ENCODE assay signal across 18 cellular contexts in genomic region chr6:148523551-148523950, GRCh38.
DNase-seq lines count a peak whose midpoint lies in the region; ATAC-seq, FAIRE-seq and TF ChIP-seq lines count a peak whose summit lies in the region.
"Had no signal": no experiment of that assay in that cellular context is flagged by ENCODE, and none has a peak within 500 bp of the region (broad histone marks: within the 10 kb centered on the region; RNA-seq: fewer than 3 reads in every experiment).

No MANE protein-coding gene starts in this region.

- no peak for FAIRE-seq in HepG2 (lab: Jason Lieb, UNC)
- FAIRE-seq: G401.6 had no signal

- in situ Hi-C loops in HepG2 (cut with HindIII; ENCODE audit: extremely low pct_ligation_motif_present, low pct_unique_long_range_greater_than_20kb): no loop called here

- no peaks in the 10 kb centered on the region for H3K4me1 ChIP-seq in HepG2 (ENCODE audit: insufficient read depth, low read length)
- H3K4me1 ChIP-seq in right lobe of liver: peaks cover 0 to 4% (median 0%) of the 10 kb centered on the region in 4 donors
- H3K4me1 ChIP-seq in A673 (ENCODE audit: insufficient read depth, low read length, poor library complexity, severe bottlenecking): peaks cover 12% of the 10 kb centered on the region

- no peak overlapping the region for H2AFZ ChIP-seq in HepG2 (ENCODE audit: low read length)

- no peak for TF ChIP-seq RAD21 in HepG2 (CRISPR knock-in tag; IDR thresholded peaks at IDR 0.05)

- no peaks in the 10 kb centered on the region for H3K9me3 ChIP-seq in HepG2 (ENCODE audit: low read length)
- H3K9me3 ChIP-seq in right lobe of liver: no peaks in the 10 kb centered on the region
- no peaks in the 10 kb centered on the region for H3K9me3 ChIP-seq in A673 (ENCODE audit: low read depth, low read length, poor library complexity, severe bottlenecking)
- H3K9me3 ChIP-seq: neutrophil, suprapubic skin had no signal

- H3K36me3 ChIP-seq in HepG2 (replicated peaks in 1 of 2; ENCODE audit: control insufficient read depth in 1 of 2, insufficient read depth in 2 of 2, low read length in 2 of 2) (peaks cover 4 to 42% of the 10 kb centered on the region in 2 experiments; a peak in 3 of 5 replicates), right lobe of liver (peaks cover 0 to 21% (median 6%) of the 10 kb centered on the region in 4 donors), A673 (ENCODE audit: insufficient read depth, low read length, poor library complexity, severe bottlenecking) (no peaks in the 10 kb centered on the region)
- H3K36me3 ChIP-seq: neutrophil had no signal

- TF ChIP-seq EP300 in HepG2 (IDR thresholded peaks at IDR 0.05; ENCODE audit: low read depth in 2 of 2, low read length in 2 of 2) (no peak), HepG2 (CRISPR knock-in tag; IDR thresholded peaks at IDR 0.05; ENCODE audit: borderline replicate concordance) (no peak)

- no peak for TF ChIP-seq POLR2A in HepG2 (IDR thresholded peaks at IDR 0.05; ENCODE audit: insufficient read depth in 1 of 2, low read depth in 2 of 2, low read length in 2 of 2)
- no peak for TF ChIP-seq POLR2A in right lobe of liver (IDR thresholded peaks at IDR 0.05)
- no peak for TF ChIP-seq POLR2A in GM18505 (IDR thresholded peaks at IDR 0.05; ENCODE audit: borderline replicate concordance, extremely low read depth, insufficient read depth, insufficient read length)

- intact Hi-C loops in HepG2 (cut with micrococcal nuclease; ENCODE audit: unreplicated experiment): no loop called here
- intact Hi-C loops in right lobe of liver (cut with DNase I): no loop called here
- intact Hi-C loops in dorsolateral prefrontal cortex (cut with DNase I): loop anchor here in 1 of 2 donors (10.0 kb wide), 1 partner anchor 349 kb away; no protein-coding TSS in a partner anchor
- intact Hi-C loops in A673 (cut with micrococcal nuclease; ENCODE audit: unreplicated experiment): no loop called here

- BruUV-seq in HepG2 (replicated peaks; lab: Mats Ljungman, UMichigan) (TSS peak; percentile 29), A673 (replicated peaks; lab: Mats Ljungman, UMichigan) (no TSS peak)

- H4K20me1 ChIP-seq in HepG2 (ENCODE audit: insufficient read depth, low read length): no peaks in the 10 kb centered on the region

- TF ChIP-seq CTCF in HepG2 (CRISPR knock-in tag; IDR thresholded peaks at IDR 0.05): no peak
- TF ChIP-seq CTCF in right lobe of liver (IDR thresholded peaks at IDR 0.05): no peak
- no peak for TF ChIP-seq CTCF in dorsolateral prefrontal cortex (IDR thresholded peaks at IDR 0.05 in 54 of 56, conservative IDR thresholded peaks at IDR 0.05 in 2 of 56; ENCODE audit: low read depth in 1 of 56, partially characterized antibody in 56 of 56)
- no peak for TF ChIP-seq CTCF in A673 (conservative IDR thresholded peaks at IDR 0.05; ENCODE audit: low read depth, low read length)

- H3K4me2 ChIP-seq in HepG2 (ENCODE audit: low read depth, low read length): no peak overlapping the region

- DNase-seq in HepG2 (ENCODE audit: low spot score) (no peak), right lobe of liver (no peak), dorsolateral prefrontal cortex (no peak), myocyte (ENCODE audit: low read depth) (peak; percentile 80), middle frontal gyrus (ENCODE audit: extremely low spot score, low spot score) (no peak), A673 (ENCODE audit: low spot score) (no peak), SIG-M5 (lab: John Stamatoyannopoulos, UW) (no peak)
- DNase-seq: activated CD4-positive, alpha-beta T cell treated with anti-CD3 and anti-CD28 coated beads, Interleukin-2, amount 10 ng/mL, durations not matched to agents 7 days and 5 days; activated effector memory CD4-positive, alpha-beta T cell treated with anti-CD3 and anti-CD28 coated beads, Interleukin-2, amount 50 U/mL, for 16 hours; caudate nucleus; erythroblast; NCI-H1436; stimulated activated CD4-positive, alpha-beta T cell treated with anti-CD3 and anti-CD28 coated beads, Interleukin-15, amount 100 ng/mL, for 24 hours had no signal

- WGBS in HepG2 (ENCODE audit: low lambda C conversion rate): 72% methylated on average over 4 of the region's 4 CpGs
- 51% methylated on average over 2 of the region's 4 CpGs for WGBS in right lobe of liver (ENCODE audit: insufficient coverage, low coverage, low lambda C conversion rate, missing lambda C conversion rate)

- H3K9ac ChIP-seq in HepG2 (ENCODE audit: insufficient read depth, low read depth, low read length): no peak overlapping the region

- H3K4me3 ChIP-seq in HepG2 (replicated peaks in 1 of 3; ENCODE audit: insufficient read depth in 1 of 3, low read depth in 2 of 3, low read length in 3 of 3) (no peak overlapping the region), right lobe of liver (no peak overlapping the region), dorsolateral prefrontal cortex (no peak overlapping the region), A673 (ENCODE audit: low read depth, low read length, poor library complexity, severe bottlenecking) (no peak overlapping the region)
- H3K4me3 ChIP-seq: suprapubic skin had no signal

- H3K27me3 ChIP-seq in HepG2 (ENCODE audit: control insufficient read depth in 1 of 2, insufficient read depth in 2 of 2, low read length in 2 of 2) (no peaks in the 10 kb centered on the region), right lobe of liver (no peaks in the 10 kb centered on the region), dorsolateral prefrontal cortex (no peaks in the 10 kb centered on the region), A673 (replicated peaks; ENCODE audit: insufficient read depth, low read depth, low read length, poor library complexity) (no peaks in the 10 kb centered on the region)
- H3K27me3 ChIP-seq: neutrophil, suprapubic skin had no signal

- ATAC-seq in HepG2 (no peak), right lobe of liver (no peak), GM18505 (IDR thresholded peaks at IDR 0.05; ENCODE audit: unreplicated experiment) (no peak)
- ATAC-seq: left lobe of liver had no signal

- no peaks in the 10 kb centered on the region for H3K79me2 ChIP-seq in HepG2 (ENCODE audit: insufficient read depth, low read length)

- H3K27ac ChIP-seq in HepG2 (ENCODE audit: extremely low read length, insufficient read depth, low read length): no peak overlapping the region
- H3K27ac ChIP-seq in right lobe of liver: no peak overlapping the region
- H3K27ac ChIP-seq in dorsolateral prefrontal cortex: peak overlapping the region in 54 of 59 donors; percentile 1 to 98 (median 77)
- no peak overlapping the region for H3K27ac ChIP-seq in A673 (ENCODE audit: low read depth, low read length, poor library complexity, severe bottlenecking)
- H3K27ac ChIP-seq: neutrophil, suprapubic skin had no signal

- POLR2A ChIA-PET in HepG2 (lab: Yijun Ruan, JAX) (no interaction called here), A673 (lab: Charles Lee; ENCODE audit: low non-redundant PET) (no interaction called here)

- CTCF ChIA-PET in HepG2 (lab: Yijun Ruan, JAX; ENCODE audit: low intra/inter-chr PET ratio, low total read pairs): no interaction called here
- CTCF ChIA-PET in A673 (lab: Charles Lee): no interaction called here

TF ChIP-seq in HepG2, 621 proteins besides CTCF, POLR2A, EP300 and RAD21:
- no peak for TF ChIP-seq MYNN (CRISPR knock-in tag; IDR thresholded peaks at IDR 0.05; ENCODE audit: low read depth)

Comparison
In these comparisons a context has a peak if more than half of its experiments do, and no peak if none do; other contexts are left out.
1. H3K27ac ChIP-seq: peak in dorsolateral prefrontal cortex (54 of 59); none in HepG2 (single experiment), right lobe of liver (0 of 3) and A673 (single experiment).